In the genomic region with DNA sequence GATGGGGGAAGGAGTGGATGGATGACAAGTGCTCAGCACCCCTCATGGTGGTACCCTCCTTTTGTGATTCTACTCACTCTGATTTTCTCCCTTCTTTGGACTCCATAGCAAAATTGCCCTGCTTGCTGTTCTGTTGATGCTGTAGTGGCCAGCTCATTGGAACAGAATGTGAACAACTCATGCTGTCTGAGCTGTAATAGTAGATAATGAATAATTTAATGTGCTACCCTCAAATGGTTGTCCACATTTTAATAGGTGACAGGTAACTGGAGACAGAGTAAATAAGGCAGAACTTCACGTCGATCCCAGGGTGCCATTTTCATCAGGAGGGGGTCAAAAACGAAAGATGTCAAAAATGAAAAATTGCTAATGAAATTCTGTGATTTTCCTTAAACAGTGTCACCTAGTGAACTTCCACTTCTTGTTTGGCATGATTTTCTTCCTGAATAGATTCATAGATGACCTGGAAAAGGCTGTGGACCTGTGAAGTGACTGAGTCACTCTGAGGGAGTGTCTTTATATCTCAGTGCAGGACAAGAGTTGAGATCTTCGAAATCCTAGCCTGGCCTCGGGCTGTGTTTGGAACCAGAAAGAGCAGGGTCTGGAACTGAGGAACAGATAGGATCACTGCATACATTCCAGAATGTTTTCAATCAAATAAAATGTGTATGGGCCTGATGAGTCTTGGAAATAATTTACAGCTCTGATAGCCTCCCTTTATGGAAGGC, we compare ENCODE assay signal across 15 cellular contexts.
DNase-seq lines count a peak whose midpoint lies in the region; ATAC-seq and TF ChIP-seq lines count a peak whose summit lies in the region.
"Had no signal": no experiment of that assay in that cellular context is flagged by ENCODE, and none has a peak within 500 bp of the region (broad histone marks: within the 10 kb centered on the region; RNA-seq: fewer than 3 reads in every experiment).

No MANE protein-coding gene starts in this region.

- peaks cover 28% of the 10 kb centered on the region for H3K4me1 ChIP-seq in skeletal muscle satellite cell (ENCODE audit: control insufficient read depth, insufficient read depth, low read length)
- no peaks in the 10 kb centered on the region for H3K4me1 ChIP-seq in CD8-positive, alpha-beta memory T cell (ENCODE audit: insufficient read depth, low read length)
- no peaks in the 10 kb centered on the region for H3K4me1 ChIP-seq in upper lobe of left lung
- H3K4me1 ChIP-seq: left ventricle myocardium inferior, psoas muscle had no signal

- POLR2A ChIA-PET in CD8-positive, alpha-beta memory T cell (lab: Charles Lee): no interaction called here

- H3K4me1 Mint-ChIP-seq in CD8-positive, alpha-beta memory T cell: no peaks in the 10 kb centered on the region

- TF ChIP-seq POLR2A in upper lobe of left lung (IDR thresholded peaks at IDR 0.05): no peak

- CTCF ChIA-PET in CD8-positive, alpha-beta memory T cell (lab: Charles Lee): no interaction called here

- peaks cover 0 to 3% of the 10 kb centered on the region in 2 donors for H3K27me3 Mint-ChIP-seq in CD8-positive, alpha-beta memory T cell
- H3K27me3 Mint-ChIP-seq: activated naive CD8-positive, alpha-beta T cell had no signal

- H3K27ac ChIP-seq in CD8-positive, alpha-beta memory T cell (ENCODE audit: low read depth, low read length): no peak overlapping the region
- no peak overlapping the region for H3K27ac ChIP-seq in upper lobe of left lung
- H3K27ac ChIP-seq: left ventricle myocardium inferior, psoas muscle had no signal

- H3K4me3 Mint-ChIP-seq in CD8-positive, alpha-beta memory T cell: no peak overlapping the region
- H3K4me3 Mint-ChIP-seq: activated naive CD8-positive, alpha-beta T cell had no signal

- no peak for ATAC-seq in upper lobe of left lung (ENCODE audit: low FRiP score in 2 of 2)

- TF ChIP-seq CTCF in upper lobe of left lung (IDR thresholded peaks at IDR 0.05): no peak

- 87 to 90% methylated on average over 5 of the region's 5 CpGs for WGBS in upper lobe of left lung, 2 donors

- no peak overlapping the region for H3K27ac Mint-ChIP-seq in CD8-positive, alpha-beta memory T cell
- H3K27ac Mint-ChIP-seq: activated naive CD8-positive, alpha-beta T cell had no signal

- no peaks in the 10 kb centered on the region for H3K27me3 ChIP-seq in skeletal muscle satellite cell (ENCODE audit: control insufficient read depth, insufficient read depth, low read length)
- H3K27me3 ChIP-seq in CD8-positive, alpha-beta memory T cell (ENCODE audit: insufficient read depth, low read length, poor library complexity, severe bottlenecking): no peaks in the 10 kb centered on the region
- no peaks in the 10 kb centered on the region for H3K27me3 ChIP-seq in upper lobe of left lung

- H3K36me3 ChIP-seq in skeletal muscle satellite cell (ENCODE audit: insufficient read depth, low read length) (no peaks in the 10 kb centered on the region), upper lobe of left lung (no peaks in the 10 kb centered on the region)
- H3K36me3 ChIP-seq in CD8-positive, alpha-beta memory T cell (ENCODE audit: insufficient read depth, low read length): no peaks in the 10 kb centered on the region
- H3K36me3 ChIP-seq: left ventricle myocardium inferior had no signal

- peak; percentile 78 for DNase-seq in HCEC 1CT
- peak; percentile 86 for DNase-seq in amniotic epithelial cell (ENCODE audit: low read depth)
- peak; percentile 24 for DNase-seq in fibroblast of peridontal ligament (ENCODE audit: extremely low read depth)
- DNase-seq in CD8-positive, alpha-beta memory T cell: no peak
- DNase-seq in NCI-H345 treated with DMSO at 0.1 percent for 48 hours (lab: John Stamatoyannopoulos, UW; ENCODE audit: unreplicated experiment): no peak
- no peak for DNase-seq in upper lobe of left lung
- no peak for DNase-seq in DMS79 treated with DMSO at 0.1 percent for 48 hours (lab: John Stamatoyannopoulos, UW)
- DNase-seq: activated CD4-positive, alpha-beta T cell treated with anti-CD3 and anti-CD28 coated beads for 1 hour; activated T-cell treated with anti-CD3 and anti-CD28 coated beads for 4 hours; GF-D8; hippocampal formation; left ventricle myocardium inferior; psoas muscle had no signal

- peak overlapping the region; percentile 32 for H3K4me2 ChIP-seq in skeletal muscle satellite cell (ENCODE audit: low read length)

- no peak for TF ChIP-seq EP300 in upper lobe of left lung (IDR thresholded peaks at IDR 0.05)

- peaks cover 0 to 2% (median 0%) of the 10 kb centered on the region in 5 donors for H3K9me3 Mint-ChIP-seq in CD8-positive, alpha-beta memory T cell

- H3K4me3 ChIP-seq in skeletal muscle satellite cell (ENCODE audit: low read length) (peak overlapping the region; percentile 14), upper lobe of left lung (no peak overlapping the region)
- H3K4me3 ChIP-seq in CD8-positive, alpha-beta memory T cell (ENCODE audit: low read length): no peak overlapping the region
- H3K4me3 ChIP-seq: left ventricle myocardium inferior, psoas muscle had no signal

- H3K9me3 ChIP-seq in skeletal muscle satellite cell (replicated peaks; ENCODE audit: low read length) (no peaks in the 10 kb centered on the region), upper lobe of left lung (no peaks in the 10 kb centered on the region)
- H3K9me3 ChIP-seq in CD8-positive, alpha-beta memory T cell (ENCODE audit: low read length): no peaks in the 10 kb centered on the region
- H3K9me3 ChIP-seq: left ventricle myocardium inferior, psoas muscle had no signal

- H3K9ac ChIP-seq in skeletal muscle satellite cell (ENCODE audit: low read depth, low read length): peak overlapping the region; percentile 53

- H3K36me3 Mint-ChIP-seq in CD8-positive, alpha-beta memory T cell: no peaks in the 10 kb centered on the region
- H3K36me3 Mint-ChIP-seq: activated naive CD8-positive, alpha-beta T cell had no signal

Comparison
In these comparisons a context has a peak if more than half of its experiments do, and no peak if none do; other contexts are left out.
1. DNase-seq: peak in HCEC 1CT (single experiment), amniotic epithelial cell (single experiment) and fibroblast of peridontal ligament (single experiment); none in CD8-positive, alpha-beta memory T cell (0 of 5), NCI-H345 treated with DMSO at 0.1 percent for 48 hours (single experiment), upper lobe of left lung (0 of 2) and DMS79 treated with DMSO at 0.1 percent for 48 hours (single experiment).